In genomic region chr5:37770791-37771190, GRCh38 we compare ENCODE assay signal across 33 cellular contexts.
DNase-seq lines count a peak whose midpoint lies in the region; ATAC-seq and TF ChIP-seq lines count a peak whose summit lies in the region.
"Had no signal": no experiment of that assay in that cellular context is flagged by ENCODE, and none has a peak within 500 bp of the region (broad histone marks: within the 10 kb centered on the region; RNA-seq: fewer than 3 reads in every experiment).

No MANE protein-coding gene starts in this region.

- CTCF ChIA-PET in AG04450 (lab: Charles Lee) (no interaction called here), PC-9 (lab: Charles Lee) (no interaction called here)

- TF ChIP-seq CTCF in AG04450 (IDR thresholded peaks at IDR 0.05; ENCODE audit: low read depth, low read length), result no peak
- TF ChIP-seq CTCF in PC-9 (conservative IDR thresholded peaks at IDR 0.05), result no peak
- no peak for TF ChIP-seq CTCF in neutrophil (IDR thresholded peaks at IDR 0.05)

- H3K4me1 Mint-ChIP-seq in activated T-cell treated with anti-CD3 and anti-CD28 coated beads, Interleukin-2, amount 50 U/mL, for 4 hours (ENCODE audit: low read depth), result no peaks in the 10 kb centered on the region
- H3K4me1 Mint-ChIP-seq: activated CD4-positive, alpha-beta T cell treated with anti-CD3 and anti-CD28 coated beads, Interleukin-2, amount 10 ng/mL, durations not matched to agents 24 days and 14 days had no signal

- no peak overlapping the region for H2AFZ ChIP-seq in PC-9
- H2AFZ ChIP-seq: neural progenitor cell had no signal

- H3K36me3 ChIP-seq in PC-9 (ENCODE audit: low read depth) (no peaks in the 10 kb centered on the region), neutrophil (no peaks in the 10 kb centered on the region)
- H3K36me3 ChIP-seq: BLaER1, heart left ventricle, lower lobe of right lung, neural progenitor cell, stomach, thyroid gland, WERI-Rb-1 had no signal

- H3K4me1 ChIP-seq in PC-9 (replicated peaks; ENCODE audit: insufficient read depth) (peaks cover 26% of the 10 kb centered on the region), neutrophil (ENCODE audit: control insufficient read depth in 1 of 2, insufficient read depth in 1 of 2, low read depth in 1 of 2, low read length in 1 of 2) (peaks cover 42 to 48% of the 10 kb centered on the region in 2 experiments)
- H3K4me1 ChIP-seq: A549, BLaER1, body of pancreas, heart left ventricle, lower lobe of right lung, neural progenitor cell, thyroid gland had no signal

- H3K9me2 ChIP-seq in PC-9 (ENCODE audit: insufficient read depth), result no peaks in the 10 kb centered on the region

- intact Hi-C loops in PC-9 (cut with micrococcal nuclease; ENCODE audit: unreplicated experiment) (loop anchor here (1.0 to 10.0 kb wide), 4 partner anchors 44 to 424 kb away; no protein-coding TSS in a partner anchor), sciatic nerve (cut with DNase I) (no loop called here)

- H3K4me3 ChIP-seq in AG04450 (ENCODE audit: low read depth, low read length), result no peak overlapping the region
- H3K4me3 ChIP-seq in PC-9, result no peak overlapping the region
- no peak overlapping the region for H3K4me3 ChIP-seq in neutrophil (ENCODE audit: low read depth in 1 of 2, low read length in 1 of 2)
- H3K4me3 ChIP-seq: A549, BLaER1, body of pancreas, heart left ventricle, lower lobe of right lung, neural progenitor cell, stomach, thyroid gland had no signal

- no peaks in the 10 kb centered on the region for H4K20me1 ChIP-seq in PC-9 (ENCODE audit: insufficient read depth)
- H4K20me1 ChIP-seq: BLaER1 had no signal

- peaks cover 17% of the 10 kb centered on the region; the same call in 1 of the 2 replicates for H3F3A ChIP-seq in PC-9 (ENCODE audit: insufficient read depth, low read depth)

- peak overlapping the region; percentile 52 for H3K4me2 ChIP-seq in PC-9
- H3K4me2 ChIP-seq: A549, BLaER1, neural progenitor cell had no signal

- DNase-seq in AG04450 (ENCODE audit: low read depth, low spot score) (no peak), PC-9 (no peak), fibroblast of gingiva (ENCODE audit: low read depth) (peak; percentile 24), medulla oblongata (ENCODE audit: extremely low spot score) (no peak), sciatic nerve (ENCODE audit: low spot score) (no peak)
- DNase-seq in activated T-cell treated with anti-CD3 and anti-CD28 coated beads, Interleukin-2, amount 50 U/mL, for 4 hours, result no peak
- DNase-seq: activated CD4-positive, alpha-beta T cell treated with anti-CD3 and anti-CD28 coated beads, Interleukin-2, amount 10 ng/mL, durations not matched to agents 24 days and 14 days; activated gamma-delta T cell treated with Interleukin-2 at 50 U/mL for 16 hours; activated T-cell treated with anti-CD3 and anti-CD28 coated beads, Interleukin-2, amount 50 U/mL, for 24 hours; body of pancreas; DMS153; heart left ventricle; Karpas-422; lower lobe of right lung; NCI-H1436; NCI-H446; NCI-H82; OCI-M1; Right ventricle myocardium superior; small intestine; stimulated activated CD4-positive, alpha-beta T cell treated with anti-CD3 and anti-CD28 coated beads, Interleukin-1b, Interleukin-23, amount 100 ng/mL, for 48 hours; stimulated activated CD8-positive, alpha-beta memory T cell treated with anti-CD3 and anti-CD28 coated beads, Interleukin-4, amount 100 ng/mL, for 48 hours; stomach; T-helper 9 cell; thyroid gland; WERI-Rb-1 had no signal

- no peak overlapping the region for H3K4me3 Mint-ChIP-seq in activated T-cell treated with anti-CD3 and anti-CD28 coated beads, Interleukin-2, amount 50 U/mL, for 4 hours
- H3K4me3 Mint-ChIP-seq: activated CD4-positive, alpha-beta T cell treated with anti-CD3 and anti-CD28 coated beads, Interleukin-2, amount 10 ng/mL, durations not matched to agents 24 days and 14 days; activated T-cell treated with anti-CD3 and anti-CD28 coated beads, Interleukin-2, amount 50 U/mL, for 24 hours; neural progenitor cell had no signal

- no peaks in the 10 kb centered on the region for H3K27me3 ChIP-seq in AG04450 (ENCODE audit: control insufficient read depth, insufficient read depth, low read length)
- no peaks in the 10 kb centered on the region for H3K27me3 ChIP-seq in PC-9 (ENCODE audit: insufficient read depth, low read depth)
- no peaks in the 10 kb centered on the region for H3K27me3 ChIP-seq in neutrophil
- H3K27me3 ChIP-seq: BLaER1, body of pancreas, heart left ventricle, neural progenitor cell, stomach, thyroid gland had no signal

- no TSS peak for BruUV-seq in PC-9 (replicated peaks; lab: Mats Ljungman, UMichigan)

- no peaks in the 10 kb centered on the region for H3K27me3 Mint-ChIP-seq in activated T-cell treated with anti-CD3 and anti-CD28 coated beads, Interleukin-2, amount 50 U/mL, for 4 hours (ENCODE audit: low read depth)
- H3K27me3 Mint-ChIP-seq: activated CD4-positive, alpha-beta T cell treated with anti-CD3 and anti-CD28 coated beads, Interleukin-2, amount 10 ng/mL, durations not matched to agents 24 days and 14 days; progenitor cell of endocrine pancreas had no signal

- H3K9me3 ChIP-seq in AG04450 (ENCODE audit: control insufficient read depth, insufficient read depth, low read length), result peaks cover 7% of the 10 kb centered on the region
- H3K9me3 ChIP-seq in PC-9 (ENCODE audit: insufficient read depth, low read depth), result peaks cover 11% of the 10 kb centered on the region
- no peaks in the 10 kb centered on the region for H3K9me3 ChIP-seq in neutrophil
- H3K9me3 ChIP-seq: body of pancreas, thyroid gland had no signal

- H3K27ac ChIP-seq in AG04450 (ENCODE audit: low read depth, low read length), result peak overlapping the region; percentile 83
- H3K27ac ChIP-seq in PC-9, result peak overlapping the region; percentile 20; the same call in 1 of the 2 replicates
- peak overlapping the region; percentile 79 for H3K27ac ChIP-seq in neutrophil
- H3K27ac ChIP-seq: A549, BLaER1, body of pancreas, lower lobe of right lung, neural progenitor cell, thyroid gland, WERI-Rb-1 had no signal

- POLR2A ChIA-PET in AG04450 (lab: Yijun Ruan, JAX) (interaction anchor here (0.6 to 2.1 kb wide), 2 partner anchors 31 to 1041 kb away, joined by 4 to 8 read pairs; no protein-coding TSS in a partner anchor), PC-9 (lab: Charles Lee; ENCODE audit: unreplicated experiment) (no interaction called here)

- ATAC-seq in activated T-cell treated with anti-CD3 and anti-CD28 coated beads, Interleukin-2, amount 50 U/mL, for 4 hours, result no peak
- ATAC-seq in HG03439 (IDR thresholded peaks at IDR 0.05; ENCODE audit: unreplicated experiment) (no peak), sciatic nerve (no peak)
- ATAC-seq: body of pancreas, HCT116, heart left ventricle had no signal

- no peaks in the 10 kb centered on the region for H3K79me2 ChIP-seq in PC-9 (ENCODE audit: low read depth)

- H3K9me3 Mint-ChIP-seq in activated T-cell treated with anti-CD3 and anti-CD28 coated beads, Interleukin-2, amount 50 U/mL, for 4 hours, result peaks cover 5% of the 10 kb centered on the region

- H3K36me3 Mint-ChIP-seq in activated T-cell treated with anti-CD3 and anti-CD28 coated beads, Interleukin-2, amount 50 U/mL, for 4 hours (ENCODE audit: insufficient read depth), result no peaks in the 10 kb centered on the region
- H3K36me3 Mint-ChIP-seq: neural progenitor cell had no signal

Comparison
In these comparisons a context has a peak if more than half of its experiments do, and no peak if none do; other contexts are left out.
1. H3K27ac ChIP-seq: peak in every context shown above with its lines; median percentile 83 in AG04450; 79 in neutrophil; 20 in PC-9.